Comparison of ENCODE assay signal across 1 cellular context in the genomic region with DNA sequence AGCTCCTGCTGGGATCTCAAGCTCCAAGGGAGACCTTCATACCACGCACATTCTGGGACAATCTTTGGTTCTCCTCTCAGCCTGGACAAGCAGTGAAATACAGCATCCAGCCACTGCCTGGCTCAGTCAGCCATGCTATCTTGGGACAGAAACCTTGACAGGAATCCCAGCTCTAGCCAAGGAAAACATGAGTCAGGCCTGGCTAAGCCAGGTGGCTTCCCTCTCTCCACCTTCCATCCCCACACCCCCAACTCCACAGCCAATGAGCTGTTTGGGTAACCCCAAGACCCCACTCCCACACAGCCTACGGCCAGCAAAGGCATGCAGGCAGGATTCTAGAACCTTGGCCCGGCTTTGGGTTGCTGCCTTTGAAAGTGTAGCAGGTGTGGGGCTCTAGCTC.
TF ChIP-seq lines count a peak whose summit lies in the region.

No MANE protein-coding gene starts in this region.

TF ChIP-seq in K562, 482 proteins besides CTCF, POLR2A, EP300 and RAD21 (continued from another document):
- TF ChIP-seq, protein P1, sequence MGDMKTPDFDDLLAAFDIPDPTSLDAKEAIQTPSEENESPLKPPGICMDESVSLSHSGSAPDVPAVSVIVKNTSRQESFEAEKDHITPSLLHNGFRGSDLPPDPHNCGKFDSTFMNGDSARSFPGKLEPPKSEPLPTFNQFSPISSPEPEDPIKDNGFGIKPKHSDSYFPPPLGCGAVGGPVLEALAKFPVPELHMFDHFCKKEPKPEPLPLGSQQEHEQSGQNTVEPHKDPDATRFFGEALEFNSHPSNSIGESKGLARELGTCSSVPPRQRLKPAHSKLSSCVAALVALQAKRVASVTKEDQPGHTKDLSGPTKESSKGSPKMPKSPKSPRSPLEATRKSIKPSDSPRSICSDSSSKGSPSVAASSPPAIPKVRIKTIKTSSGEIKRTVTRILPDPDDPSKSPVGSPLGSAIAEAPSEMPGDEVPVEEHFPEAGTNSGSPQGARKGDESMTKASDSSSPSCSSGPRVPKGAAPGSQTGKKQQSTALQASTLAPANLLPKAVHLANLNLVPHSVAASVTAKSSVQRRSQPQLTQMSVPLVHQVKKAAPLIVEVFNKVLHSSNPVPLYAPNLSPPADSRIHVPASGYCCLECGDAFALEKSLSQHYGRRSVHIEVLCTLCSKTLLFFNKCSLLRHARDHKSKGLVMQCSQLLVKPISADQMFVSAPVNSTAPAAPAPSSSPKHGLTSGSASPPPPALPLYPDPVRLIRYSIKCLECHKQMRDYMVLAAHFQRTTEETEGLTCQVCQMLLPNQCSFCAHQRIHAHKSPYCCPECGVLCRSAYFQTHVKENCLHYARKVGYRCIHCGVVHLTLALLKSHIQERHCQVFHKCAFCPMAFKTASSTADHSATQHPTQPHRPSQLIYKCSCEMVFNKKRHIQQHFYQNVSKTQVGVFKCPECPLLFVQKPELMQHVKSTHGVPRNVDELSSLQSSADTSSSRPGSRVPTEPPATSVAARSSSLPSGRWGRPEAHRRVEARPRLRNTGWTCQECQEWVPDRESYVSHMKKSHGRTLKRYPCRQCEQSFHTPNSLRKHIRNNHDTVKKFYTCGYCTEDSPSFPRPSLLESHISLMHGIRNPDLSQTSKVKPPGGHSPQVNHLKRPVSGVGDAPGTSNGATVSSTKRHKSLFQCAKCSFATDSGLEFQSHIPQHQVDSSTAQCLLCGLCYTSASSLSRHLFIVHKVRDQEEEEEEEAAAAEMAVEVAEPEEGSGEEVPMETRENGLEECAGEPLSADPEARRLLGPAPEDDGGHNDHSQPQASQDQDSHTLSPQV (IDR thresholded peaks at IDR 0.05) = 0 out of 2 replicates have a peak, but pooled peaks have one; percentile 14
TF ChIP-seq in K562: peak in this region for 2.
